Comparison of ENCODE assay signal across 14 cellular contexts in the genomic region with DNA sequence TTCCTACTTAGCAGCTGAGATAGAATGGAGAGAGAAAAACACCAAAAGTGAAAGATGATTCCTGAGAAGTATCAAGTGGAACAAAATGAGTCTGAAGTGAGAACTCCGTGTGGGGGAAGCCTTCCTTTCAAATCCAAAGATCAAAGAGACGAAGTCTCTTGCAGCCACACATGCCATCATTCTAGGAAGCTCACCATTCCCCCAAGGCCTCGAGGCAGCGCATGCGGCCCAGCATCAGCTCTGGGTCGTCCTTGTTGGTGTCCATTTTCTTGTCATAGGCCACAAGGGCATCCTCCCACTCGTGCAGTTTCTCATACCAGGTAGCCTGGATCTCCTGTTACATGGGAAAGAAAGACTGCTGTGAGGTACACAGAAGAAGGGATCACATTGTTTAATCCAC. TPM values are rescaled to one million over a fixed set of nuclear protein-coding genes. Genes with fewer than 3 reads are reported as not detected.
DNase-seq lines count a peak whose midpoint lies in the region; ATAC-seq and TF ChIP-seq lines count a peak whose summit lies in the region.
"Had no signal": no experiment of that assay in that cellular context is flagged by ENCODE, and none has a peak within 500 bp of the region (broad histone marks: within the 10 kb centered on the region; RNA-seq: fewer than 3 reads in every experiment).

No MANE protein-coding gene starts in this region.

- peak overlapping the region; percentile 40 for H3K27ac Mint-ChIP-seq in activated T-helper 17 cell treated with anti-CD3 and anti-CD28 coated beads, Interleukin-2, amount 50 U/mL, for 72 hours

- peak overlapping the region; percentile 13 for H3K4me3 Mint-ChIP-seq in activated T-helper 17 cell treated with anti-CD3 and anti-CD28 coated beads, Interleukin-2, amount 50 U/mL, for 72 hours
- H3K4me3 Mint-ChIP-seq: activated naive CD8-positive, alpha-beta T cell treated with anti-CD3 and anti-CD28 coated beads, Interleukin-2, amount 10 ng/mL, durations not matched to agents 7 days and 5 days had no signal

- H3K36me3 ChIP-seq in heart left ventricle (peaks cover 0 to 70% (median 38%) of the 10 kb centered on the region in 9 donors), osteoblast (ENCODE audit: insufficient read depth, low read length) (peaks cover 21% of the 10 kb centered on the region), thymus (ENCODE audit: control insufficient read depth, insufficient read depth) (peaks cover 38% of the 10 kb centered on the region), brain microvascular endothelial cell (replicated peaks) (peaks cover 6% of the 10 kb centered on the region)

- H3K4me1 ChIP-seq in heart left ventricle (peaks cover 0 to 39% (median 25%) of the 10 kb centered on the region in 12 donors), osteoblast (ENCODE audit: insufficient read depth, low read length) (peaks cover 27% of the 10 kb centered on the region), thymus (ENCODE audit: control insufficient read depth, insufficient read depth, low read length) (no peaks in the 10 kb centered on the region)

- H3K27me3 ChIP-seq in heart left ventricle = no peaks in the 10 kb centered on the region
- H3K27me3 ChIP-seq in osteoblast (ENCODE audit: insufficient read depth, low read length) = no peaks in the 10 kb centered on the region
- no peaks in the 10 kb centered on the region for H3K27me3 ChIP-seq in thymus (ENCODE audit: control insufficient read depth, insufficient read depth)
- H3K27me3 ChIP-seq in brain microvascular endothelial cell (replicated peaks) = no peaks in the 10 kb centered on the region
- H3K27me3 ChIP-seq: right lobe of liver had no signal

- ATAC-seq in heart left ventricle (no peak), left cardiac atrium (no peak), HG02885 (IDR thresholded peaks at IDR 0.05; ENCODE audit: poor library complexity, unreplicated experiment) (no peak), HG03135 (IDR thresholded peaks at IDR 0.05; ENCODE audit: unreplicated experiment) (no peak)
- peak; percentile 83 for ATAC-seq in activated T-helper 17 cell treated with anti-CD3 and anti-CD28 coated beads, Interleukin-2, amount 50 U/mL, for 72 hours (replicated peaks)

- intact Hi-C loops in heart left ventricle (cut with DNase I) (no loop called here), left cardiac atrium (cut with DNase I) (no loop called here)

- peak overlapping the region in 8 of 12 donors; percentile 6 to 55 (median 38) for H3K27ac ChIP-seq in heart left ventricle
- H3K27ac ChIP-seq in osteoblast (ENCODE audit: low read depth, low read length) = peak overlapping the region; percentile 85
- H3K27ac ChIP-seq in thymus (ENCODE audit: low read depth) = peak overlapping the region; percentile 36
- H3K27ac ChIP-seq in brain microvascular endothelial cell = no peak overlapping the region

- no peak for TF ChIP-seq CTCF in heart left ventricle (IDR thresholded peaks at IDR 0.05)
- TF ChIP-seq CTCF in osteoblast (IDR thresholded peaks at IDR 0.05; ENCODE audit: extremely low read depth, low read depth, low read length) = no peak
- TF ChIP-seq CTCF in brain microvascular endothelial cell (IDR thresholded peaks at IDR 0.05; ENCODE audit: low read depth, low read length, missing control alignments) = no peak

- DNase-seq in heart left ventricle = no peak
- no peak for DNase-seq in left cardiac atrium
- DNase-seq in osteoblast (ENCODE audit: insufficient read length, low spot score, missing footprints) = no peak
- no peak for DNase-seq in brain microvascular endothelial cell
- DNase-seq: activated naive CD8-positive, alpha-beta T cell treated with anti-CD3 and anti-CD28 coated beads, Interleukin-2, amount 10 ng/mL, durations not matched to agents 7 days and 5 days; AML-193; mucosa of descending colon; right lobe of liver had no signal

- no peaks in the 10 kb centered on the region for H3K9me3 ChIP-seq in heart left ventricle
- no peaks in the 10 kb centered on the region for H3K9me3 ChIP-seq in osteoblast (ENCODE audit: low read depth, low read length)
- H3K9me3 ChIP-seq in thymus (ENCODE audit: control insufficient read depth) = no peaks in the 10 kb centered on the region
- H3K9me3 ChIP-seq: mucosa of descending colon, right lobe of liver had no signal

- H3K27me3 Mint-ChIP-seq in activated T-helper 17 cell treated with anti-CD3 and anti-CD28 coated beads, Interleukin-2, amount 50 U/mL, for 72 hours = no peaks in the 10 kb centered on the region
- H3K27me3 Mint-ChIP-seq: activated naive CD8-positive, alpha-beta T cell treated with anti-CD3 and anti-CD28 coated beads, Interleukin-2, amount 10 ng/mL, durations not matched to agents 7 days and 5 days had no signal

- 78 to 88% (median 83%) methylated on average over 6 to 7 of the region's 7 CpGs for WGBS in heart left ventricle, 4 donors
- WGBS in thymus = 91% methylated on average over 7 of the region's 7 CpGs

- no peaks in the 10 kb centered on the region for H3K79me2 ChIP-seq in osteoblast (ENCODE audit: insufficient read depth, low read length)

- H3K4me1 Mint-ChIP-seq in activated T-helper 17 cell treated with anti-CD3 and anti-CD28 coated beads, Interleukin-2, amount 50 U/mL, for 72 hours = peaks cover 17% of the 10 kb centered on the region

- H3K9me3 Mint-ChIP-seq in activated T-helper 17 cell treated with anti-CD3 and anti-CD28 coated beads, Interleukin-2, amount 50 U/mL, for 72 hours = no peaks in the 10 kb centered on the region
- H3K9me3 Mint-ChIP-seq: activated naive CD8-positive, alpha-beta T cell treated with anti-CD3 and anti-CD28 coated beads, Interleukin-2, amount 10 ng/mL, durations not matched to agents 7 days and 5 days had no signal

- TF ChIP-seq POLR2A in heart left ventricle (IDR thresholded peaks at IDR 0.05) = no peak

- in situ Hi-C loops in brain microvascular endothelial cell (cut with HindIII; ENCODE audit: low pct_ligation_motif_present, low sequenced_read_pairs) = no loop called here

- no peak overlapping the region for H2AFZ ChIP-seq in osteoblast (ENCODE audit: low read length)

- H3K4me3 ChIP-seq in heart left ventricle = no peak overlapping the region
- H3K4me3 ChIP-seq in osteoblast (ENCODE audit: insufficient read depth, low read length) = no peak overlapping the region
- no peak overlapping the region for H3K4me3 ChIP-seq in thymus (ENCODE audit: low read length)
- no peak overlapping the region for H3K4me3 ChIP-seq in brain microvascular endothelial cell (ENCODE audit: low read depth, low read length)
- H3K4me3 ChIP-seq: mucosa of descending colon, right lobe of liver had no signal

- peaks cover 82% of the 10 kb centered on the region for H3K36me3 Mint-ChIP-seq in activated T-helper 17 cell treated with anti-CD3 and anti-CD28 coated beads, Interleukin-2, amount 50 U/mL, for 72 hours (ENCODE audit: low read depth)

- H4K20me1 ChIP-seq in osteoblast (ENCODE audit: insufficient read depth, low read length) = no peaks in the 10 kb centered on the region

- H3K4me2 ChIP-seq in osteoblast (ENCODE audit: insufficient read depth, low read length) = no peak overlapping the region

RNA-seq across cellular contexts. Expression of gene ANGPTL7, which starts 32.2 kb away (rescaled TPM):
- total RNA-seq in heart left ventricle = 1 to 10 TPM in 4 of 9 donors, under 1 TPM in 4, not detected in 1; 0.21 to 2.6 (median 1.0) TPM
- under 1 TPM; 0.15 to 0.27 TPM for polyA plus RNA-seq in heart left ventricle
- total RNA-seq in left cardiac atrium = 1 to 10 TPM in 1 of 2 donors, under 1 TPM in 1; 0.39 to 3.0 TPM
- not detected for total RNA-seq in activated T-helper 17 cell treated with anti-CD3 and anti-CD28 coated beads, Interleukin-2, amount 50 U/mL, for 72 hours
- under 0.01 TPM in 1 of 2 replicates, not detected in the other for total RNA-seq in osteoblast
- polyA plus RNA-seq in thymus = 1.5 TPM
- total RNA-seq: activated naive CD8-positive, alpha-beta T cell treated with anti-CD3 and anti-CD28 coated beads, Interleukin-2, amount 10 ng/mL, durations not matched to agents 7 days and 5 days; dermis microvascular lymphatic vessel endothelial cell; right lobe of liver; SK-MEL-5 had no signal

RNA-seq across cellular contexts. Expression of gene EXOSC10, which starts 57.3 kb away (rescaled TPM):
- total RNA-seq in heart left ventricle = 10 to 100 TPM; 19.4 to 34.8 (median 22.5) TPM
- 10 to 100 TPM; 16.4 to 24.6 TPM for polyA plus RNA-seq in heart left ventricle
- 10 to 100 TPM; 19.8 to 26.6 TPM for total RNA-seq in left cardiac atrium
- 100 to 1,000 TPM in 1 of 2 donors, 10 to 100 TPM in 1; 69.0 to 102 TPM for total RNA-seq in activated T-helper 17 cell treated with anti-CD3 and anti-CD28 coated beads, Interleukin-2, amount 50 U/mL, for 72 hours
- 43.4 and 49.5 TPM in 2 replicates for total RNA-seq in osteoblast
- polyA plus RNA-seq in thymus = 52.2 TPM
